In the genomic region with DNA sequence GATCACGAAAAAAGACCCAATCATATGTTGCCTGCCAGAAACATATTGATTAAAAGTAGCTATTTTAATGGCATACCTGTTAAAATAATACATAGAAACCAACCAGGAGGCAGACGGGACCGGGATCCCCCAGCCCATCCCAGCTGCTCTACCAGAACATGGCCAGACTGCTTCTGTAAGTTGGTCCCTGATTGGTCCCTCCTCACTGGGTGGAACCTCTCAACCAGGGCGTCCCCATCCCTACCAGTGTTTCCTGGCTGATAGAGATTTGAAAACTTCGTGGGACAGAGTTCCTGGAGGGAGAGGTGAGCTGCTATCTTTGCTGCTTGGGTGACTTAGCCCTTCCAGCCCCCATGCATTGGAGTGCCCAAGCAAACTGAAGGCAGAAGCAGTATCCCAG, we compare ENCODE assay signal across 19 cellular contexts.
"Had no signal": no experiment of that assay in that cellular context is flagged by ENCODE, and none has a peak within 500 bp of the region (broad histone marks: within the 10 kb centered on the region; RNA-seq: fewer than 3 reads in every experiment).

No MANE protein-coding gene starts in this region.

- DNase-seq: activated B cell treated with CpG ODN at 0.5 μM for 24 hours; activated CD4-positive, alpha-beta memory T cell treated with anti-CD3 and anti-CD28 coated beads for 36 hours; activated CD4-positive, alpha-beta T cell treated with anti-CD3 and anti-CD28 coated beads, Interleukin-2, amount 10 ng/mL, durations not matched to agents 7 days and 5 days; activated CD8-positive, alpha-beta memory T cell treated with anti-CD3 and anti-CD28 coated beads for 24 hours; activated effector memory CD4-positive, alpha-beta T cell treated with anti-CD3 and anti-CD28 coated beads, Interleukin-2, amount 50 U/mL, for 16 hours; activated naive CD4-positive, alpha-beta T cell treated with Interleukin-2 at 50 U/mL for 16 hours; activated naive CD8-positive, alpha-beta T cell treated with anti-CD3 and anti-CD28 coated beads for 36 hours; activated T-cell treated with anti-CD3 and anti-CD28 coated beads, Interleukin-2, amount 50 U/mL, for 4 hours; cerebellar nuclear complex; NCI-H1092; NCI-H1436; NCI-H187; NCI-H2081; NCI-H524; PC-3; SHP77 had no signal

- H3K27ac Mint-ChIP-seq: activated B cell treated with CpG ODN at 0.5 μM for 24 hours; activated CD4-positive, alpha-beta memory T cell treated with anti-CD3 and anti-CD28 coated beads for 36 hours; activated CD4-positive, alpha-beta T cell treated with anti-CD3 and anti-CD28 coated beads, Interleukin-2, amount 10 ng/mL, durations not matched to agents 7 days and 5 days; activated naive CD8-positive, alpha-beta T cell treated with anti-CD3 and anti-CD28 coated beads for 36 hours; T-helper 1 cell treated with Interleukin-12 subunit alpha and Interleukin-12 subunit beta and Interleukin-4 antibody, amounts not matched to agents 30 μg/mL and 1 μg/mL, for 36 hours had no signal

- H3K4me2 ChIP-seq: KMS-11 had no signal

- H3K36me3 Mint-ChIP-seq: activated CD4-positive, alpha-beta memory T cell treated with anti-CD3 and anti-CD28 coated beads for 36 hours; activated naive CD8-positive, alpha-beta T cell treated with anti-CD3 and anti-CD28 coated beads for 36 hours had no signal

- H3K4me1 ChIP-seq: SJSA1 had no signal

- H3K27me3 ChIP-seq: SJSA1 had no signal

- H3K27me3 Mint-ChIP-seq: activated B cell treated with CpG ODN at 0.5 μM for 24 hours; activated CD4-positive, alpha-beta memory T cell treated with anti-CD3 and anti-CD28 coated beads for 36 hours; activated CD4-positive, alpha-beta T cell treated with anti-CD3 and anti-CD28 coated beads, Interleukin-2, amount 10 ng/mL, durations not matched to agents 7 days and 5 days; activated naive CD8-positive, alpha-beta T cell treated with anti-CD3 and anti-CD28 coated beads for 36 hours had no signal

- H3K9me3 ChIP-seq: SJSA1 had no signal

- H3K4me3 ChIP-seq: SJSA1 had no signal

- H3K36me3 ChIP-seq: SJSA1 had no signal

- H3K27ac ChIP-seq: KMS-11, SJSA1 had no signal

- H3K4me1 Mint-ChIP-seq: activated B cell treated with CpG ODN at 0.5 μM for 24 hours; activated CD4-positive, alpha-beta T cell treated with anti-CD3 and anti-CD28 coated beads, Interleukin-2, amount 10 ng/mL, durations not matched to agents 7 days and 5 days; activated naive CD8-positive, alpha-beta T cell treated with anti-CD3 and anti-CD28 coated beads for 36 hours had no signal

- H3K4me3 Mint-ChIP-seq: activated B cell treated with CpG ODN at 0.5 μM for 24 hours; activated CD4-positive, alpha-beta memory T cell treated with anti-CD3 and anti-CD28 coated beads for 36 hours; activated CD4-positive, alpha-beta T cell treated with anti-CD3 and anti-CD28 coated beads, Interleukin-2, amount 10 ng/mL, durations not matched to agents 7 days and 5 days; activated naive CD8-positive, alpha-beta T cell treated with anti-CD3 and anti-CD28 coated beads for 36 hours; activated T-cell treated with anti-CD3 and anti-CD28 coated beads, Interleukin-2, amount 50 U/mL, for 4 hours; T-helper 1 cell treated with Interleukin-12 subunit alpha and Interleukin-12 subunit beta and Interleukin-4 antibody, amounts not matched to agents 30 μg/mL and 1 μg/mL, for 36 hours had no signal

- H3K9ac ChIP-seq: KMS-11 had no signal
